15 cellular contexts compared by ENCODE assay signal in genomic region chr10:15809450-15809849, GRCh38. TPM values are rescaled to one million over a fixed set of nuclear protein-coding genes. Genes with fewer than 3 reads are reported as not detected.
DNase-seq lines count a peak whose midpoint lies in the region; ATAC-seq and TF ChIP-seq lines count a peak whose summit lies in the region.
"Had no signal": no experiment of that assay in that cellular context is flagged by ENCODE, and none has a peak within 500 bp of the region (broad histone marks: within the 10 kb centered on the region; RNA-seq: fewer than 3 reads in every experiment).

No MANE protein-coding gene starts in this region.

- H3K4me3 ChIP-seq in HEK293 (ENCODE audit: low read depth, low read length) (no peak overlapping the region), mesodermal cell (ENCODE audit: extremely low read depth, insufficient read depth, low read length, poor library complexity, severe bottlenecking) (no peak overlapping the region), osteoblast (ENCODE audit: insufficient read depth, low read length) (no peak overlapping the region)

- POLR2A ChIA-PET in HEK293 (lab: Yijun Ruan, JAX) = no interaction called here

- ATAC-seq in HG03520 (IDR thresholded peaks at IDR 0.05; ENCODE audit: unreplicated experiment) = no peak
- ATAC-seq: HCT116 had no signal

- peaks cover 0 to 4% of the 10 kb centered on the region in 2 experiments; a peak in 1 of 3 replicates for H3K36me3 ChIP-seq in HEK293 (ENCODE audit: control insufficient read depth in 2 of 2, insufficient read depth in 1 of 2, low read length in 2 of 2)
- peaks cover 2% of the 10 kb centered on the region for H3K36me3 ChIP-seq in mesodermal cell (ENCODE audit: control insufficient read depth, insufficient read depth, low read length)
- peaks cover 5% of the 10 kb centered on the region for H3K36me3 ChIP-seq in osteoblast (ENCODE audit: insufficient read depth, low read length)
- H3K36me3 ChIP-seq: BE2C had no signal

- no peaks in the 10 kb centered on the region for H3K79me2 ChIP-seq in osteoblast (ENCODE audit: insufficient read depth, low read length)

- no peak overlapping the region for H2AFZ ChIP-seq in osteoblast (ENCODE audit: low read length)

- DNase-seq in NCI-H82 (lab: John Stamatoyannopoulos, UW) = peak; percentile 3
- DNase-seq in NCI-H82 treated with DMSO at 0.1 percent for 48 hours (lab: John Stamatoyannopoulos, UW; ENCODE audit: unreplicated experiment) = no peak
- DNase-seq in osteoblast (ENCODE audit: insufficient read length, low spot score, missing footprints) = no peak
- DNase-seq in NCI-H2107 (lab: John Stamatoyannopoulos, UW) = no peak
- DNase-seq: BE2C; CD4-positive, alpha-beta memory T cell; COR-L47; DMS53; GF-D8 had no signal

- no peak overlapping the region for H3K4me2 ChIP-seq in osteoblast (ENCODE audit: insufficient read depth, low read length)
- H3K4me2 ChIP-seq: KMS-11 had no signal

- H3K27ac ChIP-seq in HEK293 (ENCODE audit: extremely low read depth, low read depth, low read length) = no peak overlapping the region
- H3K27ac ChIP-seq in mesodermal cell (ENCODE audit: low read depth, low read length, severe bottlenecking) = peak overlapping the region; percentile 11
- H3K27ac ChIP-seq in osteoblast (ENCODE audit: low read depth, low read length) = no peak overlapping the region
- H3K27ac ChIP-seq: C4-2B, KMS-11 had no signal

- no peaks in the 10 kb centered on the region for H3K9me3 ChIP-seq in HEK293 (ENCODE audit: control insufficient read depth, insufficient read depth, low read depth, low read length)
- no peaks in the 10 kb centered on the region for H3K9me3 ChIP-seq in mesodermal cell (ENCODE audit: control insufficient read depth, low read length)
- H3K9me3 ChIP-seq in osteoblast (ENCODE audit: low read depth, low read length) = no peaks in the 10 kb centered on the region
- H3K9me3 ChIP-seq: BE2C had no signal

- TF ChIP-seq CTCF in HEK293 (tag by site-specific recombination; IDR thresholded peaks at IDR 0.05) = no peak
- no peak for TF ChIP-seq CTCF in osteoblast (IDR thresholded peaks at IDR 0.05; ENCODE audit: extremely low read depth, low read depth, low read length)

- H3K4me1 ChIP-seq in HEK293 (ENCODE audit: control insufficient read depth, insufficient read depth, low read length) (peaks cover 35% of the 10 kb centered on the region), mesodermal cell (ENCODE audit: control insufficient read depth, insufficient read depth, low read length, poor library complexity, severe bottlenecking) (no peaks in the 10 kb centered on the region), osteoblast (ENCODE audit: insufficient read depth, low read length) (no peaks in the 10 kb centered on the region)

- CTCF ChIA-PET in HEK293 (lab: Yijun Ruan, JAX) = interaction anchor here (1.0 kb wide), 1 partner anchor 355 kb away, joined by 3 read pairs; no protein-coding TSS in a partner anchor

- no peaks in the 10 kb centered on the region for H4K20me1 ChIP-seq in osteoblast (ENCODE audit: insufficient read depth, low read length)

- WGBS in mesodermal cell (ENCODE audit: insufficient coverage in 2 of 2), 2 experiments = 60 to 76% methylated on average over 1 to 4 of the region's 4 CpGs

- no peaks in the 10 kb centered on the region for H3K27me3 ChIP-seq in osteoblast (ENCODE audit: insufficient read depth, low read length)
- H3K27me3 ChIP-seq: BE2C had no signal

TF ChIP-seq in HEK293, 187 proteins besides CTCF, POLR2A, EP300 and RAD21 (continues in another document):
- TF ChIP-seq ZBTB20 (tag by site-specific recombination; IDR thresholded peaks at IDR 0.05) (no peak), ZNF530 (tag by site-specific recombination; IDR thresholded peaks at IDR 0.05; ENCODE audit: low read depth) (no peak), ZNF513 (tag by site-specific recombination; IDR thresholded peaks at IDR 0.05) (no peak), PRDM6 (tag by site-specific recombination; IDR thresholded peaks at IDR 0.05) (peak; percentile 84), ZSCAN4 (tag by site-specific recombination; IDR thresholded peaks at IDR 0.05) (no peak), ZBTB44 (tag by site-specific recombination; IDR thresholded peaks at IDR 0.05) (0 out of 2 replicates have a peak, but pooled peaks have one; percentile 36), OSR2 (tag by site-specific recombination; IDR thresholded peaks at IDR 0.05) (0 out of 2 replicates have a peak, but pooled peaks have one; percentile 22), REPIN1 (tag by site-specific recombination; IDR thresholded peaks at IDR 0.05; ENCODE audit: low read depth) (no peak), ZSCAN16 (tag by site-specific recombination; IDR thresholded peaks at IDR 0.05) (no peak), ZSCAN30 (tag by site-specific recombination; IDR thresholded peaks at IDR 0.05) (no peak), ZBTB6 (tag by site-specific recombination; IDR thresholded peaks at IDR 0.05) (peak; percentile 92), ZNF600 (tag by site-specific recombination; IDR thresholded peaks at IDR 0.05) (peak; percentile 79), ZNF639 (tag by site-specific recombination; IDR thresholded peaks at IDR 0.05) (no peak), ZNF664 (tag by site-specific recombination; IDR thresholded peaks at IDR 0.05) (no peak), HOXD13 (CRISPR knock-in tag; IDR thresholded peaks at IDR 0.05; ENCODE audit: borderline replicate concordance) (no peak), ZNF623 (tag by site-specific recombination; IDR thresholded peaks at IDR 0.05) (no peak)

RNA-seq across cellular contexts. Expression of gene MINDY3, which starts 50.9 kb away (rescaled TPM):
- polyA plus RNA-seq in mesodermal cell (2013, experiment 1 of 2) = 23.5 TPM
- polyA plus RNA-seq in mesodermal cell (2013, experiment 2 of 2) = 24.4 TPM
- total RNA-seq in osteoblast = 32.1 and 36.6 TPM in 2 replicates
